Comparison of ENCODE assay signal across 1 cellular context in the genomic region with DNA sequence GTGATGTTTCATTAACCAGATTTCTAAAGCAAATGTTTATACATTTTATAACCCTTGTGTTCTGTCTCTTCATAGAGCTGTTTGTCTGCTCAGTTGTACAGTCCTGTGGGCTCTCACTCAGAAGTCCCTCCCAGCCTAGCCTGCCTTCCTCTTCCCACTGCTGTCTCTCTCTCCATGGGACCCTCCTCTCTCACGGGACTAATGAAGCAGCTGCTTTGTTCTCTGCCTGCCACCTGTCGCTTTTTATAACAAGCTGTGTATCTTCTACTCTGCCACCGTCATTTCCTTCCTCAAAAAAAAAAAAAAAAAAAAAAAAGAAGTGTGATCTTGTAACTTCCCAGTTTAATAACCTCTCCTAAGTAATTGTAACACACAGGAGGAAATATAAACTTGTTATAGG.
TF ChIP-seq lines count a peak whose summit lies in the region.

No MANE protein-coding gene starts in this region.

TF ChIP-seq in SK-N-SH treated with all-trans-retinoic acid at 6 μM for 48 hours, 23 proteins besides CTCF, POLR2A, EP300 and RAD21 (continued from another document):
- TF ChIP-seq, protein P1, sequence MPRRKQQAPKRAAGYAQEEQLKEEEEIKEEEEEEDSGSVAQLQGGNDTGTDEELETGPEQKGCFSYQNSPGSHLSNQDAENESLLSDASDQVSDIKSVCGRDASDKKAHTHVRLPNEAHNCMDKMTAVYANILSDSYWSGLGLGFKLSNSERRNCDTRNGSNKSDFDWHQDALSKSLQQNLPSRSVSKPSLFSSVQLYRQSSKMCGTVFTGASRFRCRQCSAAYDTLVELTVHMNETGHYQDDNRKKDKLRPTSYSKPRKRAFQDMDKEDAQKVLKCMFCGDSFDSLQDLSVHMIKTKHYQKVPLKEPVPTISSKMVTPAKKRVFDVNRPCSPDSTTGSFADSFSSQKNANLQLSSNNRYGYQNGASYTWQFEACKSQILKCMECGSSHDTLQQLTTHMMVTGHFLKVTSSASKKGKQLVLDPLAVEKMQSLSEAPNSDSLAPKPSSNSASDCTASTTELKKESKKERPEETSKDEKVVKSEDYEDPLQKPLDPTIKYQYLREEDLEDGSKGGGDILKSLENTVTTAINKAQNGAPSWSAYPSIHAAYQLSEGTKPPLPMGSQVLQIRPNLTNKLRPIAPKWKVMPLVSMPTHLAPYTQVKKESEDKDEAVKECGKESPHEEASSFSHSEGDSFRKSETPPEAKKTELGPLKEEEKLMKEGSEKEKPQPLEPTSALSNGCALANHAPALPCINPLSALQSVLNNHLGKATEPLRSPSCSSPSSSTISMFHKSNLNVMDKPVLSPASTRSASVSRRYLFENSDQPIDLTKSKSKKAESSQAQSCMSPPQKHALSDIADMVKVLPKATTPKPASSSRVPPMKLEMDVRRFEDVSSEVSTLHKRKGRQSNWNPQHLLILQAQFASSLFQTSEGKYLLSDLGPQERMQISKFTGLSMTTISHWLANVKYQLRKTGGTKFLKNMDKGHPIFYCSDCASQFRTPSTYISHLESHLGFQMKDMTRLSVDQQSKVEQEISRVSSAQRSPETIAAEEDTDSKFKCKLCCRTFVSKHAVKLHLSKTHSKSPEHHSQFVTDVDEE (CRISPR knock-in tag; IDR thresholded peaks at IDR 0.05), result no peak
- TF ChIP-seq ISL1 (CRISPR knock-in tag; IDR thresholded peaks at IDR 0.05) (no peak), CSDC2 (CRISPR knock-in tag; IDR thresholded peaks at IDR 0.05) (no peak), OSR1 (CRISPR knock-in tag; IDR thresholded peaks at IDR 0.05) (no peak), BACH2 (CRISPR knock-in tag; IDR thresholded peaks at IDR 0.05; ENCODE audit: borderline replicate concordance) (no peak), GLIS3 (CRISPR knock-in tag; IDR thresholded peaks at IDR 0.05) (no peak)
